23 cellular contexts compared by ENCODE assay signal in the genomic region with DNA sequence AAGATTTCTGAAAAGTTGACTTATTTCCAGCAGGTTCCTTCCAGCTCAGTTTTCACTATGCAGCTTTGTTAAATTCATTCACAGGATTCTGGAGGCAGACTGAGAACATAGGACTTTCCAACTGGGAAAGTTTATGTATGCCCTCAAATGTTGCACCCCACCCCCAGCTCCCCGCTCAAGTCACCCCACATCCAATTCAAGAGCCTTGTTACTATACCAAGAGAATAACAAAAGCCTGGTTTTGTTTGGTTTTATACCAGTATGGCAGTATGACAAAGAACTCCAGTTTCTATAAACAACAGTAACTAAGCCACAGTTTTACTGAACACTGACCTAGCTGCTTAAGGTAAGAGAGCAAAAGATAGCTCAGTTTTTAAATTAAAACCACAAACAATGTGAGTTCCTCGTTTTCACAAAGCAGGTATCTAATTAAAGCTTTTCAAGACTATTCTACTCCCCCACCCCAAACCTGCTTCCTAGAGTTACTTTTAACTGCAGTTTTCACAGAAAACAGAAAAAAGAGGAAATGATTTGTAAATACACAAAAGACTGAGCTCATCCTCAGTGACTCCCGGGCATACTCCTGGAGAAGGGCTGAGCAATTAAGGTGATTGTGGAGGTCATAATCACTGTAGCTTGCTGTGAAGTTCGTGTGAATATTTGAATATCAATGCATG. TPM values are rescaled to one million over a fixed set of nuclear protein-coding genes. Genes with fewer than 3 reads are reported as not detected.
DNase-seq lines count a peak whose midpoint lies in the region; TF ChIP-seq lines count a peak whose summit lies in the region.
"Had no signal": no experiment of that assay in that cellular context is flagged by ENCODE, and none has a peak within 500 bp of the region (broad histone marks: within the 10 kb centered on the region; RNA-seq: fewer than 3 reads in every experiment).

No MANE protein-coding gene starts in this region.

- DNase-seq in NCI-H748 treated with DMSO at 0.1 percent for 48 hours (lab: John Stamatoyannopoulos, UW) (peak; percentile 68), type B pancreatic cell (ENCODE audit: extremely low spot score, unreplicated experiment) (no peak), NCI-H226 (no peak), nucleus accumbens (lab: John Stamatoyannopoulos, UW) (no peak)
- DNase-seq: activated CD4-positive, alpha-beta memory T cell treated with anti-CD3 and anti-CD28 coated beads, Interleukin-2, amount 10 ng/mL, durations not matched to agents 7 days and 5 days; activated gamma-delta T cell treated with Interleukin-2 at 50 U/mL for 16 hours; adrenal gland; CD8-positive, alpha-beta T cell; DND-41; immature natural killer cell; left lung; NCI-H1092; NCI-H2171; NCI-H774; small intestine; stimulated activated CD4-positive, alpha-beta T cell treated with anti-CD3 and anti-CD28 coated beads, Interleukin-2, amount 100 ng/mL, for 48 hours; transverse colon had no signal

- H3K4me3 ChIP-seq in DOHH2 (ENCODE audit: low read length) (no peak overlapping the region), HUES48 (ENCODE audit: low read depth, low read length) (peak overlapping the region; percentile 38), iPS-15b (ENCODE audit: low read depth, low read length) (peak overlapping the region; percentile 2)
- H3K4me3 ChIP-seq: adrenal gland, coronary artery, left lung, transverse colon had no signal

- H3K4me1 ChIP-seq in DOHH2 (ENCODE audit: control insufficient read depth, low read length): peaks cover 10% of the 10 kb centered on the region
- H3K4me1 ChIP-seq in HUES48 (ENCODE audit: control insufficient read depth, insufficient read depth, low read length): peaks cover 64% of the 10 kb centered on the region
- H3K4me1 ChIP-seq in iPS-15b (ENCODE audit: control insufficient read depth, insufficient read depth, low read length): peaks cover 38% of the 10 kb centered on the region
- H3K4me1 ChIP-seq: adrenal gland, left lung, transverse colon had no signal

- H3F3A ChIP-seq in DOHH2 (ENCODE audit: control insufficient read depth, insufficient read depth): no peaks in the 10 kb centered on the region

- H3K9me2 ChIP-seq in DOHH2 (replicated peaks; ENCODE audit: control insufficient read depth, low read length): no peaks in the 10 kb centered on the region

- H3K27me3 ChIP-seq in DOHH2 (ENCODE audit: control insufficient read depth, low read length) (peaks cover 9% of the 10 kb centered on the region; the same call in 1 of the 2 replicates), HUES48 (ENCODE audit: control insufficient read depth, insufficient read depth, low read length) (no peaks in the 10 kb centered on the region), iPS-15b (ENCODE audit: control insufficient read depth, insufficient read depth, low read length) (no peaks in the 10 kb centered on the region)
- H3K27me3 ChIP-seq: adrenal gland, left lung, transverse colon had no signal

- no peaks in the 10 kb centered on the region for H3K9me3 ChIP-seq in DOHH2 (ENCODE audit: control insufficient read depth, insufficient read depth, low read length)
- no peaks in the 10 kb centered on the region for H3K9me3 ChIP-seq in HUES48 (ENCODE audit: control insufficient read depth, insufficient read depth, low read length)
- no peaks in the 10 kb centered on the region for H3K9me3 ChIP-seq in iPS-15b (ENCODE audit: control insufficient read depth, insufficient read depth, low read length)
- H3K9me3 ChIP-seq: adrenal gland, left lung, transverse colon had no signal

- H3K9ac ChIP-seq in HUES48 (ENCODE audit: low read depth, low read length): peak overlapping the region; percentile 54; the same call in 1 of the 2 replicates
- H3K9ac ChIP-seq in iPS-15b (ENCODE audit: low read depth, low read length): no peak overlapping the region

- no peak overlapping the region for H3K4me3 Mint-ChIP-seq in type B pancreatic cell
- H3K4me3 Mint-ChIP-seq: activated CD4-positive, alpha-beta memory T cell treated with anti-CD3 and anti-CD28 coated beads, Interleukin-2, amount 10 ng/mL, durations not matched to agents 7 days and 5 days; CD8-positive, alpha-beta T cell; immature natural killer cell; stimulated activated naive CD8-positive, alpha-beta T cell treated with anti-CD3 and anti-CD28 coated beads, Interleukin-15, Interleukin-2, amounts not matched to agents 100 ng/mL and 50 ng/mL, for 24 hours had no signal

- H3K36me3 ChIP-seq in DOHH2 (ENCODE audit: control insufficient read depth, low read length): no peaks in the 10 kb centered on the region
- no peaks in the 10 kb centered on the region for H3K36me3 ChIP-seq in HUES48 (ENCODE audit: control insufficient read depth, insufficient read depth, low read length)
- H3K36me3 ChIP-seq in iPS-15b (ENCODE audit: control insufficient read depth, insufficient read depth, low read length): no peaks in the 10 kb centered on the region
- H3K36me3 ChIP-seq: adrenal gland, left lung, transverse colon had no signal

- H4K20me1 ChIP-seq in DOHH2 (ENCODE audit: control insufficient read depth, insufficient read depth, low read depth, low read length): no peaks in the 10 kb centered on the region

- peak overlapping the region; percentile 27; the same call in 1 of the 2 replicates for H3K4me2 ChIP-seq in DOHH2 (ENCODE audit: low read length)

- H3K27me3 Mint-ChIP-seq in type B pancreatic cell: peaks cover 3% of the 10 kb centered on the region
- H3K27me3 Mint-ChIP-seq: activated CD4-positive, alpha-beta memory T cell treated with anti-CD3 and anti-CD28 coated beads, Interleukin-2, amount 10 ng/mL, durations not matched to agents 7 days and 5 days; stimulated activated naive CD8-positive, alpha-beta T cell treated with anti-CD3 and anti-CD28 coated beads, Interleukin-15, Interleukin-2, amounts not matched to agents 100 ng/mL and 50 ng/mL, for 24 hours had no signal

- H3K9me3 Mint-ChIP-seq in type B pancreatic cell: no peaks in the 10 kb centered on the region
- H3K9me3 Mint-ChIP-seq: activated CD4-positive, alpha-beta memory T cell treated with anti-CD3 and anti-CD28 coated beads, Interleukin-2, amount 10 ng/mL, durations not matched to agents 7 days and 5 days had no signal

- H3K27ac ChIP-seq in DOHH2 (ENCODE audit: low read depth, low read length) (no peak overlapping the region), HUES48 (ENCODE audit: low read depth, low read length) (peak overlapping the region; percentile 95)
- H3K27ac ChIP-seq: adrenal gland, coronary artery, left lung, transverse colon had no signal

- TF ChIP-seq CTCF in DOHH2 (IDR thresholded peaks at IDR 0.05; ENCODE audit: low read depth, low read length, poor library complexity, severe bottlenecking) (no peak), type B pancreatic cell (conservative IDR thresholded peaks at IDR 0.05) (no peak)

- H3K4me1 Mint-ChIP-seq in type B pancreatic cell (ENCODE audit: unreplicated experiment): no peaks in the 10 kb centered on the region
- H3K4me1 Mint-ChIP-seq: activated CD4-positive, alpha-beta memory T cell treated with anti-CD3 and anti-CD28 coated beads, Interleukin-2, amount 10 ng/mL, durations not matched to agents 7 days and 5 days; immature natural killer cell had no signal

- H3K36me3 Mint-ChIP-seq in type B pancreatic cell: no peaks in the 10 kb centered on the region
- H3K36me3 Mint-ChIP-seq: CD8-positive, alpha-beta T cell; immature natural killer cell had no signal

- no peaks in the 10 kb centered on the region for H3K79me2 ChIP-seq in DOHH2 (ENCODE audit: control insufficient read depth, low read length)

- H3K27ac Mint-ChIP-seq in type B pancreatic cell: no peak overlapping the region
- H3K27ac Mint-ChIP-seq: activated CD4-positive, alpha-beta memory T cell treated with anti-CD3 and anti-CD28 coated beads, Interleukin-2, amount 10 ng/mL, durations not matched to agents 7 days and 5 days; CD8-positive, alpha-beta T cell; immature natural killer cell; stimulated activated naive CD8-positive, alpha-beta T cell treated with anti-CD3 and anti-CD28 coated beads, Interleukin-15, Interleukin-2, amounts not matched to agents 100 ng/mL and 50 ng/mL, for 24 hours had no signal

RNA-seq across cellular contexts. Expression of gene LHX8, which starts 59.3 kb away (rescaled TPM):
- total RNA-seq in type B pancreatic cell (ENCODE audit: low replicate concordance): 0.31 and 1.2 TPM in 2 replicates
- total RNA-seq: activated CD4-positive, alpha-beta memory T cell treated with anti-CD3 and anti-CD28 coated beads, Interleukin-2, amount 10 ng/mL, durations not matched to agents 7 days and 5 days; adrenal gland; CD8-positive, alpha-beta T cell; left lung; pulmonary artery endothelial cell; transverse colon had no signal
